ENCODE assay signal across 30 cellular contexts in the genomic region with DNA sequence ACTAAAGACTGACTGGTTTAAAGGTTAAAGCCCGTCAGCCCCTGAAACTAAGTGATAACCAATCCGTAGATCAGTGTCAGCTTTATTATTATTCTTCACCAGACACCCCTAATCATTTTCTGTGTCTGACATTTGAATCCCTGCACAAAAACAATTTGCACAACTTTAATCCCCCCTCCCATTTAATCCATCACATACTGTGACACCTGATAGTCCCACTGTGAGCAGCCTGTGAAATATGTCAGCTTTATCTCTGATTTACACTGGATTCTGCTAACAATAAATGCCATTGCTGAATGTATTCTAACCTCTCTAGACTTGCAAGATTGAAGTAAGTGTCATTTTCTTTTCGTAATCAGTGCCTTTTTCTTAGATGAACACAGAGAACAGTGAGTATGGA.
"Had no signal": no experiment of that assay in that cellular context is flagged by ENCODE, and none has a peak within 500 bp of the region (broad histone marks: within the 10 kb centered on the region; RNA-seq: fewer than 3 reads in every experiment).

No MANE protein-coding gene starts in this region.

- ATAC-seq: natural killer cell; psoas muscle; right cardiac atrium; right lobe of liver; stimulated activated effector memory CD8-positive, alpha-beta T cell treated with anti-CD3 and anti-CD28 coated beads, Interleukin-12 subunit alpha, Interleukin-12 subunit beta, amount 100 ng/mL, for 72 hours; stimulated activated naive B cell treated with anti-CD40 and anti-IgM and Interleukin-4, amounts not matched to agents 10 μg/mL and 1 μg/mL and 100 μg/mL, for 72 hours had no signal

- H3K36me3 ChIP-seq: neutrophil, ovary, right lobe of liver, sigmoid colon, stomach, thoracic aorta, thyroid gland, tibial nerve, upper lobe of left lung, vagina had no signal

- H3K9ac ChIP-seq: parathyroid adenoma had no signal

- H3K27me3 Mint-ChIP-seq: progenitor cell of endocrine pancreas; stimulated activated naive B cell treated with anti-CD40 and anti-IgM and Interleukin-4, amounts not matched to agents 10 μg/mL and 1 μg/mL and 100 μg/mL, for 72 hours; stimulated activated naive CD8-positive, alpha-beta T cell treated with anti-CD3 and anti-CD28 coated beads, Interleukin-15, Interleukin-2, amounts not matched to agents 100 ng/mL and 50 ng/mL, for 24 hours had no signal

- H3K27me3 ChIP-seq: neutrophil, ovary, right lobe of liver, sigmoid colon, stomach, thyroid gland, tibial nerve, upper lobe of left lung, vagina had no signal

- H3K4me3 ChIP-seq: ovary, psoas muscle, right lobe of liver, sigmoid colon, stomach, thoracic aorta, thyroid gland, tibial nerve, upper lobe of left lung, vagina had no signal

- H3K36me3 Mint-ChIP-seq: natural killer cell; stimulated activated effector memory CD8-positive, alpha-beta T cell treated with anti-CD3 and anti-CD28 coated beads, Interleukin-12 subunit alpha, Interleukin-12 subunit beta, amount 100 ng/mL, for 72 hours; stimulated activated naive B cell treated with anti-CD40 and anti-IgM and Interleukin-4, amounts not matched to agents 10 μg/mL and 1 μg/mL and 100 μg/mL, for 72 hours had no signal

- FAIRE-seq: small intestine, urothelium cell line had no signal

- H3K27ac ChIP-seq: neutrophil, ovary, parathyroid adenoma, psoas muscle, right lobe of liver, sigmoid colon, stomach, thoracic aorta, thyroid gland, tibial nerve, upper lobe of left lung, vagina had no signal

- H3K27ac Mint-ChIP-seq: natural killer cell; nephron; progenitor cell of endocrine pancreas; stimulated activated effector memory CD8-positive, alpha-beta T cell treated with anti-CD3 and anti-CD28 coated beads, Interleukin-12 subunit alpha, Interleukin-12 subunit beta, amount 100 ng/mL, for 72 hours; stimulated activated naive B cell treated with anti-CD40 and anti-IgM and Interleukin-4, amounts not matched to agents 10 μg/mL and 1 μg/mL and 100 μg/mL, for 72 hours; stimulated activated naive CD8-positive, alpha-beta T cell treated with anti-CD3 and anti-CD28 coated beads, Interleukin-15, Interleukin-2, amounts not matched to agents 100 ng/mL and 50 ng/mL, for 24 hours had no signal

- DNase-seq: natural killer cell; occipital lobe; ovary; posterior cingulate gyrus; psoas muscle; right cardiac atrium; right lobe of liver; sigmoid colon; small intestine; stimulated activated CD4-positive, alpha-beta T cell treated with anti-CD3 and anti-CD28 coated beads, Interleukin-15, amount 100 ng/mL, for 24 hours; stimulated activated CD4-positive, alpha-beta T cell treated with anti-CD3 and anti-CD28 coated beads, Interleukin-2, amount 100 ng/mL, for 24 hours; stimulated activated CD4-positive, alpha-beta T cell treated with anti-CD3 and anti-CD28 coated beads, Interleukin-2, amount 100 ng/mL, for 48 hours; stimulated activated CD4-positive, alpha-beta T cell treated with anti-CD3 and anti-CD28 coated beads, Interleukin-4, amount 100 ng/mL, for 24 hours; stimulated activated naive B cell treated with anti-CD40 and anti-IgM and Interleukin-4, amounts not matched to agents 10 μg/mL and 1 μg/mL and 100 μg/mL, for 72 hours; stimulated activated naive CD4-positive, alpha-beta T cell treated with Interleukin-2 at 50 U/mL for 16 hours; stomach; thyroid gland; trophoblast cell; upper lobe of left lung had no signal

- H3K4me1 Mint-ChIP-seq: natural killer cell; nephron; stimulated activated effector memory CD8-positive, alpha-beta T cell treated with anti-CD3 and anti-CD28 coated beads, Interleukin-12 subunit alpha, Interleukin-12 subunit beta, amount 100 ng/mL, for 72 hours; stimulated activated naive B cell treated with anti-CD40 and anti-IgM and Interleukin-4, amounts not matched to agents 10 μg/mL and 1 μg/mL and 100 μg/mL, for 72 hours had no signal

- H3K79me2 ChIP-seq: parathyroid adenoma had no signal

- H3K4me3 Mint-ChIP-seq: natural killer cell; nephron; neural crest cell; stimulated activated effector memory CD8-positive, alpha-beta T cell treated with anti-CD3 and anti-CD28 coated beads, Interleukin-12 subunit alpha, Interleukin-12 subunit beta, amount 100 ng/mL, for 72 hours; stimulated activated naive B cell treated with anti-CD40 and anti-IgM and Interleukin-4, amounts not matched to agents 10 μg/mL and 1 μg/mL and 100 μg/mL, for 72 hours; stimulated activated naive CD8-positive, alpha-beta T cell treated with anti-CD3 and anti-CD28 coated beads, Interleukin-15, Interleukin-2, amounts not matched to agents 100 ng/mL and 50 ng/mL, for 24 hours had no signal

- H3K4me1 ChIP-seq: parathyroid adenoma, psoas muscle, right lobe of liver, sigmoid colon, stomach, thyroid gland, tibial nerve, upper lobe of left lung, vagina had no signal

- H3K9me3 Mint-ChIP-seq: nephron had no signal
